8 cellular contexts compared by ENCODE assay signal in the genomic region with DNA sequence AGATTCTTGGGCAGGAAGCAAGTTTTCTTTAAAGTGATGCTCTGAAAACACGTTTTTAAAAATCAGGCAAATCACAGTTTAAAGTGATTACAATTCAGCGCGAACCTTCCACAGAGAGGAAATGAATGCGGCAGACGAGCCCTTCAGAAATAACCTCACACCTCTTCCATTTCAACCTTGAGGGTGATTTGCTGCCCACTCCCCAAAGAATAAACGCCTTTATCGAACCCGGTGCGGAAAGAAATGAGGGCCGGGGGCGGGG. TPM values are rescaled to one million over a fixed set of nuclear protein-coding genes. Genes with fewer than 3 reads are reported as not detected.
DNase-seq lines count a peak whose midpoint lies in the region; ATAC-seq and TF ChIP-seq lines count a peak whose summit lies in the region.

No MANE protein-coding gene starts in this region.

- intact Hi-C loops in cardiac septum (cut with DNase I) (loop anchor here (2.0 to 10.0 kb wide), 8 partner anchors 116 to 618 kb away; no protein-coding TSS in a partner anchor), aorta (cut with DNase I) (loop anchor here (5.0 to 10.0 kb wide), 3 partner anchors 248 to 1558 kb away; no protein-coding TSS in a partner anchor)

- H3K4me3 ChIP-seq in right atrium auricular region (peak overlapping the region; percentile 57 to 65), astrocyte of the spinal cord (ENCODE audit: low read depth, low read length) (peak overlapping the region; percentile 66), aorta (ENCODE audit: low read length in 2 of 2) (peak overlapping the region; percentile 1 to 63)

- 0 to 1% methylated on average over 11 of the region's 11 CpGs for WGBS in aorta, 2 donors

- peak; percentile 15 for ATAC-seq in memory B cell (ENCODE audit: low read depth)
- no peak for ATAC-seq in aorta (ENCODE audit: low FRiP score)
- no peak for ATAC-seq in HG02981 (IDR thresholded peaks at IDR 0.05; ENCODE audit: unreplicated experiment)
- no peak for ATAC-seq in HG02642 (IDR thresholded peaks at IDR 0.05; ENCODE audit: poor library complexity, unreplicated experiment)

- H3K27me3 Mint-ChIP-seq in memory B cell: peaks cover 22% of the 10 kb centered on the region

- TF ChIP-seq CTCF in right atrium auricular region (IDR thresholded peaks at IDR 0.05) (no peak), astrocyte of the spinal cord (IDR thresholded peaks at IDR 0.05; ENCODE audit: low read depth, low read length) (no peak)

- H3K36me3 ChIP-seq in right atrium auricular region: no peaks in the 10 kb centered on the region
- no peaks in the 10 kb centered on the region for H3K36me3 ChIP-seq in aorta (ENCODE audit: control insufficient read depth in 1 of 2, insufficient read depth in 2 of 2, low read length in 1 of 2)

- H3K27ac Mint-ChIP-seq in memory B cell: no peak overlapping the region

- H3K9me3 ChIP-seq in right atrium auricular region (no peaks in the 10 kb centered on the region), aorta (ENCODE audit: control insufficient read depth, low read length) (no peaks in the 10 kb centered on the region)

- H3K27ac ChIP-seq in right atrium auricular region: peak overlapping the region; percentile 89 to 92
- peak overlapping the region; percentile 9 to 62 for H3K27ac ChIP-seq in aorta (ENCODE audit: low read depth in 1 of 2, low read length in 2 of 2)

- no peaks in the 10 kb centered on the region for H3K36me3 Mint-ChIP-seq in memory B cell

- no peaks in the 10 kb centered on the region for H3K9me3 Mint-ChIP-seq in memory B cell

- no peak for DNase-seq in right atrium auricular region (ENCODE audit: low spot score)
- no peak for DNase-seq in cardiac septum (ENCODE audit: low spot score)
- DNase-seq in astrocyte of the spinal cord (ENCODE audit: low read depth, low spot score): no peak
- no peak for DNase-seq in memory B cell (ENCODE audit: low spot score in 2 of 2)
- DNase-seq in aorta: no peak
- DNase-seq in NCI-H1417 treated with DMSO at 0.1 percent for 48 hours (lab: John Stamatoyannopoulos, UW): no peak

- peak overlapping the region; percentile 83 for H3K4me3 Mint-ChIP-seq in memory B cell

- H3K4me1 ChIP-seq in right atrium auricular region: peaks cover 0 to 14% of the 10 kb centered on the region in 2 donors
- no peaks in the 10 kb centered on the region for H3K4me1 ChIP-seq in aorta (ENCODE audit: control insufficient read depth in 1 of 2, insufficient read depth in 2 of 2, low read length in 2 of 2)

- in situ Hi-C loops in astrocyte of the spinal cord (cut with HindIII; ENCODE audit: low sequenced_read_pairs): no loop called here

- H3K27me3 ChIP-seq in right atrium auricular region: no peaks in the 10 kb centered on the region
- no peaks in the 10 kb centered on the region for H3K27me3 ChIP-seq in aorta (ENCODE audit: control insufficient read depth in 1 of 2, insufficient read depth in 2 of 2, low read length in 1 of 2)

- H3K4me1 Mint-ChIP-seq in memory B cell: peaks cover 19% of the 10 kb centered on the region

RNA-seq across cellular contexts. Expression of a gene that starts 2.3 kb away (rescaled TPM):
- total RNA-seq in right atrium auricular region (10 to 100 TPM; 17.0 to 19.2 TPM), cardiac septum (40.9 TPM), aorta (10 to 100 TPM; 11.5 to 11.8 TPM)
- polyA plus RNA-seq in aorta: 1 to 10 TPM; 4.2 to 5.0 TPM
